In genomic region chr3:171741377-171741776, GRCh38 we compare ENCODE assay signal across 22 cellular contexts.
DNase-seq lines count a peak whose midpoint lies in the region; ATAC-seq and TF ChIP-seq lines count a peak whose summit lies in the region.
"Had no signal": no experiment of that assay in that cellular context is flagged by ENCODE, and none has a peak within 500 bp of the region (broad histone marks: within the 10 kb centered on the region; RNA-seq: fewer than 3 reads in every experiment).

No MANE protein-coding gene starts in this region.

- TF ChIP-seq CTCF in HEK293 (tag by site-specific recombination; IDR thresholded peaks at IDR 0.05): no peak
- no peak for TF ChIP-seq CTCF in dorsolateral prefrontal cortex (IDR thresholded peaks at IDR 0.05 in 54 of 56, conservative IDR thresholded peaks at IDR 0.05 in 2 of 56; ENCODE audit: low read depth in 1 of 56, partially characterized antibody in 56 of 56)

- H3K27ac ChIP-seq in HEK293 (ENCODE audit: extremely low read depth, low read depth, low read length) (no peak overlapping the region), dorsolateral prefrontal cortex (peak overlapping the region in 46 of 59 donors; percentile 3 to 81 (median 53))
- H3K27ac ChIP-seq in CD8-positive, alpha-beta memory T cell (ENCODE audit: low read depth, low read length): no peak overlapping the region
- H3K27ac ChIP-seq: ovary had no signal

- peaks cover 0 to 3% (median 0%) of the 10 kb centered on the region in 45 donors for H3K27me3 ChIP-seq in dorsolateral prefrontal cortex
- H3K27me3 ChIP-seq in CD8-positive, alpha-beta memory T cell (ENCODE audit: insufficient read depth, low read length, poor library complexity, severe bottlenecking): no peaks in the 10 kb centered on the region
- H3K27me3 ChIP-seq: ovary had no signal

- H3K4me3 ChIP-seq in HEK293 (ENCODE audit: low read depth, low read length) (no peak overlapping the region), dorsolateral prefrontal cortex (peak overlapping the region in 7 of 59 donors; percentile 5 to 33 (median 12))
- H3K4me3 ChIP-seq in CD8-positive, alpha-beta memory T cell (ENCODE audit: low read length): no peak overlapping the region
- H3K4me3 ChIP-seq: ovary had no signal

- no peak overlapping the region for H3K4me3 Mint-ChIP-seq in activated T-cell treated with anti-CD3 and anti-CD28 coated beads, Interleukin-2, amount 50 U/mL, for 72 hours
- no peak overlapping the region for H3K4me3 Mint-ChIP-seq in CD8-positive, alpha-beta memory T cell
- H3K4me3 Mint-ChIP-seq: activated CD8-positive, alpha-beta memory T cell treated with anti-CD3 and anti-CD28 coated beads, Interleukin-2, amount 10 ng/mL, durations not matched to agents 7 days and 5 days; activated T-helper 1 cell treated with anti-CD3 and anti-CD28 coated beads, Interleukin-12 subunit alpha, Interleukin-12 subunit beta, Interleukin-2, Interleukin-4 antibody, amounts not matched to agents 30 ng/mL and 10 ng/mL and 1 ng/mL, durations not matched to agents 14 hours and 24 hours and 36 hours; natural killer cell treated with Interleukin-12 subunit alpha and Interleukin-12 subunit beta and Interleukin-15 and Interleukin-18, amount 100 ng/mL, for 72 hours had no signal

- DNase-seq in NCI-H1436 (lab: John Stamatoyannopoulos, UW): peak; percentile 52
- DNase-seq in NCI-H526 treated with DMSO at 0.1 percent for 48 hours (lab: John Stamatoyannopoulos, UW): peak; percentile 81
- no peak for DNase-seq in dorsolateral prefrontal cortex
- DNase-seq in activated T-cell treated with anti-CD3 and anti-CD28 coated beads, Interleukin-2, amount 50 U/mL, for 72 hours: no peak
- no peak for DNase-seq in CD8-positive, alpha-beta memory T cell
- DNase-seq in posterior vena cava (ENCODE audit: low spot score): no peak
- DNase-seq: activated CD4-positive, alpha-beta T cell treated with anti-CD3 and anti-CD28 coated beads, Interleukin-2, amount 50 U/mL, for 1 hour; activated CD8-positive, alpha-beta memory T cell treated with anti-CD3 and anti-CD28 coated beads, Interleukin-2, amount 10 ng/mL, durations not matched to agents 7 days and 5 days; activated naive CD4-positive, alpha-beta T cell treated with anti-CD3 and anti-CD28 coated beads, Interleukin-2, amount 50 U/mL, for 16 hours; amygdala; C1 segment of cervical spinal cord; Calu3; cortex of kidney; EL; NCI-H187 treated with DMSO at 0.1 percent for 48 hours; ovary; right cardiac atrium; stimulated activated CD4-positive, alpha-beta T cell treated with anti-CD3 and anti-CD28 coated beads, Interleukin-4, amount 100 ng/mL, for 24 hours; stimulated activated naive CD4-positive, alpha-beta T cell had no signal

- CTCF ChIA-PET in HEK293 (lab: Yijun Ruan, JAX): no interaction called here
- CTCF ChIA-PET in CD8-positive, alpha-beta memory T cell (lab: Charles Lee): no interaction called here

- intact Hi-C loops in dorsolateral prefrontal cortex (cut with DNase I): no loop called here
- intact Hi-C loops in posterior vena cava (cut with DNase I): no loop called here

- ATAC-seq in activated T-cell treated with anti-CD3 and anti-CD28 coated beads, Interleukin-2, amount 50 U/mL, for 72 hours (replicated peaks in 1 of 2): no peak
- ATAC-seq: activated CD8-positive, alpha-beta memory T cell treated with anti-CD3 and anti-CD28 coated beads, Interleukin-2, amount 10 ng/mL, durations not matched to agents 7 days and 5 days; natural killer cell treated with Interleukin-12 subunit alpha and Interleukin-12 subunit beta and Interleukin-15 and Interleukin-18, amount 100 ng/mL, for 72 hours; right cardiac atrium had no signal

- peaks cover 15% of the 10 kb centered on the region for H3K27me3 Mint-ChIP-seq in activated T-cell treated with anti-CD3 and anti-CD28 coated beads, Interleukin-2, amount 50 U/mL, for 72 hours (ENCODE audit: low read depth)
- peaks cover 5 to 23% of the 10 kb centered on the region in 2 donors for H3K27me3 Mint-ChIP-seq in CD8-positive, alpha-beta memory T cell
- H3K27me3 Mint-ChIP-seq: natural killer cell treated with Interleukin-12 subunit alpha and Interleukin-12 subunit beta and Interleukin-15 and Interleukin-18, amount 100 ng/mL, for 72 hours had no signal

- no peaks in the 10 kb centered on the region for H3K9me3 Mint-ChIP-seq in activated T-cell treated with anti-CD3 and anti-CD28 coated beads, Interleukin-2, amount 50 U/mL, for 72 hours
- no peaks in the 10 kb centered on the region for H3K9me3 Mint-ChIP-seq in CD8-positive, alpha-beta memory T cell
- H3K9me3 Mint-ChIP-seq: activated T-helper 1 cell treated with anti-CD3 and anti-CD28 coated beads, Interleukin-12 subunit alpha, Interleukin-12 subunit beta, Interleukin-2, Interleukin-4 antibody, amounts not matched to agents 30 ng/mL and 10 ng/mL and 1 ng/mL, durations not matched to agents 14 hours and 24 hours and 36 hours; natural killer cell treated with Interleukin-12 subunit alpha and Interleukin-12 subunit beta and Interleukin-15 and Interleukin-18, amount 100 ng/mL, for 72 hours had no signal

- H3K27ac Mint-ChIP-seq in activated T-cell treated with anti-CD3 and anti-CD28 coated beads, Interleukin-2, amount 50 U/mL, for 72 hours: no peak overlapping the region
- H3K27ac Mint-ChIP-seq in CD8-positive, alpha-beta memory T cell: no peak overlapping the region
- H3K27ac Mint-ChIP-seq: activated CD8-positive, alpha-beta memory T cell treated with anti-CD3 and anti-CD28 coated beads, Interleukin-2, amount 10 ng/mL, durations not matched to agents 7 days and 5 days; activated T-helper 1 cell treated with anti-CD3 and anti-CD28 coated beads, Interleukin-12 subunit alpha, Interleukin-12 subunit beta, Interleukin-2, Interleukin-4 antibody, amounts not matched to agents 30 ng/mL and 10 ng/mL and 1 ng/mL, durations not matched to agents 14 hours and 24 hours and 36 hours; natural killer cell treated with Interleukin-12 subunit alpha and Interleukin-12 subunit beta and Interleukin-15 and Interleukin-18, amount 100 ng/mL, for 72 hours had no signal

- H3K4me1 Mint-ChIP-seq in activated T-cell treated with anti-CD3 and anti-CD28 coated beads, Interleukin-2, amount 50 U/mL, for 72 hours (ENCODE audit: low read depth): no peaks in the 10 kb centered on the region
- no peaks in the 10 kb centered on the region for H3K4me1 Mint-ChIP-seq in CD8-positive, alpha-beta memory T cell
- H3K4me1 Mint-ChIP-seq: activated CD8-positive, alpha-beta memory T cell treated with anti-CD3 and anti-CD28 coated beads, Interleukin-2, amount 10 ng/mL, durations not matched to agents 7 days and 5 days had no signal

- H3K36me3 ChIP-seq in HEK293 (ENCODE audit: control insufficient read depth in 2 of 2, insufficient read depth in 1 of 2, low read length in 2 of 2): peaks cover 0 to 3% of the 10 kb centered on the region in 2 experiments; a peak in 1 of 3 replicates
- no peaks in the 10 kb centered on the region for H3K36me3 ChIP-seq in CD8-positive, alpha-beta memory T cell (ENCODE audit: insufficient read depth, low read length)
- H3K36me3 ChIP-seq: ovary had no signal

- no peaks in the 10 kb centered on the region for H3K36me3 Mint-ChIP-seq in activated T-cell treated with anti-CD3 and anti-CD28 coated beads, Interleukin-2, amount 50 U/mL, for 72 hours (ENCODE audit: insufficient read depth in 2 of 2)
- H3K36me3 Mint-ChIP-seq in CD8-positive, alpha-beta memory T cell: peaks cover 0 to 2% (median 0%) of the 10 kb centered on the region in 3 donors
- H3K36me3 Mint-ChIP-seq: activated CD8-positive, alpha-beta memory T cell treated with anti-CD3 and anti-CD28 coated beads, Interleukin-2, amount 10 ng/mL, durations not matched to agents 7 days and 5 days; natural killer cell treated with Interleukin-12 subunit alpha and Interleukin-12 subunit beta and Interleukin-15 and Interleukin-18, amount 100 ng/mL, for 72 hours had no signal

- H3K4me1 ChIP-seq in HEK293 (ENCODE audit: control insufficient read depth, insufficient read depth, low read length): peaks cover 3% of the 10 kb centered on the region; the same call in 1 of the 2 replicates
- no peaks in the 10 kb centered on the region for H3K4me1 ChIP-seq in CD8-positive, alpha-beta memory T cell (ENCODE audit: insufficient read depth, low read length)

- no peaks in the 10 kb centered on the region for H3K9me3 ChIP-seq in HEK293 (ENCODE audit: control insufficient read depth, insufficient read depth, low read depth, low read length)
- no peaks in the 10 kb centered on the region for H3K9me3 ChIP-seq in CD8-positive, alpha-beta memory T cell (ENCODE audit: low read length)
- H3K9me3 ChIP-seq: ovary had no signal

- POLR2A ChIA-PET in HEK293 (lab: Yijun Ruan, JAX): no interaction called here
- POLR2A ChIA-PET in CD8-positive, alpha-beta memory T cell (lab: Charles Lee): no interaction called here

TF ChIP-seq in HEK293, 187 proteins besides CTCF, POLR2A, EP300 and RAD21 (continues in another document):
- TF ChIP-seq ZNF202 (tag by site-specific recombination; IDR thresholded peaks at IDR 0.05; ENCODE audit: borderline replicate concordance) (no peak), ZNF580 (tag by site-specific recombination; IDR thresholded peaks at IDR 0.05) (no peak), KLF10 (tag by site-specific recombination; IDR thresholded peaks at IDR 0.05) (no peak), ZNF221 (tag by site-specific recombination; IDR thresholded peaks at IDR 0.05; ENCODE audit: borderline replicate concordance) (no peak), ZNF548 (tag by site-specific recombination; IDR thresholded peaks at IDR 0.05) (no peak), SALL2 (tag by site-specific recombination; IDR thresholded peaks at IDR 0.05; ENCODE audit: borderline replicate concordance) (no peak), ZNF174 (tag by site-specific recombination; IDR thresholded peaks at IDR 0.05) (no peak), ZNF707 (tag by site-specific recombination; IDR thresholded peaks at IDR 0.05) (no peak), ZNF501 (tag by site-specific recombination; IDR thresholded peaks at IDR 0.05) (no peak), ZNF211 (tag by site-specific recombination; IDR thresholded peaks at IDR 0.05; ENCODE audit: low read depth) (no peak), YY1 (tag by site-specific recombination; IDR thresholded peaks at IDR 0.05) (no peak), ZNF292 (tag by site-specific recombination; IDR thresholded peaks at IDR 0.05; ENCODE audit: borderline replicate concordance, low read depth) (no peak), ZNF670 (tag by site-specific recombination; IDR thresholded peaks at IDR 0.05; ENCODE audit: low read depth) (no peak), ZBTB21 (tag by site-specific recombination; IDR thresholded peaks at IDR 0.05) (no peak), ZNF341 (tag by site-specific recombination; IDR thresholded peaks at IDR 0.05; ENCODE audit: low read depth) (peak; percentile 58; the same call in 1 of the 2 replicates), ZBTB8A (tag by site-specific recombination; IDR thresholded peaks at IDR 0.05) (no peak), ZNF843 (tag by site-specific recombination; IDR thresholded peaks at IDR 0.05) (peak; percentile 50; the same call in 1 of the 2 replicates)

Comparison
In these comparisons a context has a peak if more than half of its experiments do, and no peak if none do; other contexts are left out.
1. H3K27ac ChIP-seq: peak in dorsolateral prefrontal cortex (46 of 59); none in HEK293 (single experiment) and CD8-positive, alpha-beta memory T cell (single experiment).
2. DNase-seq: peak in NCI-H1436 (single experiment) and NCI-H526 treated with DMSO at 0.1 percent for 48 hours (single experiment); none in dorsolateral prefrontal cortex (0 of 10), activated T-cell treated with anti-CD3 and anti-CD28 coated beads, Interleukin-2, amount 50 U/mL, for 72 hours (0 of 2), CD8-positive, alpha-beta memory T cell (0 of 5) and posterior vena cava (single experiment).